ENCODE assay signal across 8 cellular contexts in the genomic region with DNA sequence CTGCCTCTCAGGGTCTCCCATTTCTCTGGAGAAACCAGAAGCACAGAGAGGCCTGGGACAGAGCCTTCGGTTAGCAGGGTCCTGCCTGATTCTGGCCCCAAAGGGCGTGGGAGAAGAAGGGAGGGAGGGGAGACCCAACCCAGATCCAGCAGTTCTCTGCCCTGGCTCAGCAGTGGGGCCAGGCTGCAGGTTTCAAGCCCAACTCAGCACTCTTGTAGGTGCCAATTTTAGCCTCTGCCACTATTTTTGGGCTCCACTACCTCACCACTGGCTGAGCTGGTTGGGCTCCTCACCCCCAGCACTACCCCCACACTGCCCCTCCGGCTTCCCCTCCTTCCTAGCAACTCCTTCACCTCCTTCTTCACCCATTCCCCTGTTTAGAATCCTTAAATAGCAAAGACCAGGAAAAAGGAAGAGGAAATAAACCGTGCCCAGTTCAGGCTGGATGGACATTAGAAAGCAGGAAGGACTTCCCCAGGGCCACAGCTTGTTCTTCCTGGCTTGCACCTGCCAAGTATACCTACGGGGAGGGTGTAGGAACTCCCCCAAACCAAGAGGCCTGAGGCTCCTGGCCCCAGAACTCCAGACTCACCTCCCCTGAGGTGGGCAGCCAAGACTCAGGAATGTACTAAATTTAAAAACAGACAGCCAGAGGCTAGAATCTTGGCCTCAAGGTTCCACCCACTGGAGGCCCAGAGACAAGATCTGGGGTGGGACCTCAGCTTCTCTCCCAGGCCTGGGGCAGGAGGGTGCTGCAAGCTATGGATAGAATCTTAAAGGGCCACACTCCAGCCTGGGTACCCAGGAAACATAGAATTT. TPM values are rescaled to one million over a fixed set of nuclear protein-coding genes. Genes with fewer than 3 reads are reported as not detected.
DNase-seq lines count a peak whose midpoint lies in the region; ATAC-seq and TF ChIP-seq lines count a peak whose summit lies in the region.

No MANE protein-coding gene starts in this region.

- TF ChIP-seq CTCF in AG04449 (IDR thresholded peaks at IDR 0.05; ENCODE audit: insufficient read depth, low read length, missing control alignments) (no peak), HL-60 (IDR thresholded peaks at IDR 0.05; ENCODE audit: insufficient read depth, low read length) (no peak), suprapubic skin (IDR thresholded peaks at IDR 0.05) (no peak)

- H3K27ac ChIP-seq in HL-60 (replicated peaks) (peak overlapping the region; percentile 100), iPS-20b (ENCODE audit: low read length) (no peak overlapping the region), suprapubic skin (peak overlapping the region; percentile 89)

- POLR2A ChIA-PET in AG04449 (lab: Yijun Ruan, JAX): interaction anchor here (0.9 to 1.9 kb wide), 3 partner anchors 9 to 41 kb away, joined by 3 to 6 read pairs (median 5); no protein-coding TSS in a partner anchor

- H3K9ac ChIP-seq in adipocyte (ENCODE audit: low read length) (peak overlapping the region; percentile 97), iPS-20b (ENCODE audit: low read depth, low read length) (peak overlapping the region; percentile 89)

- peaks cover 80% of the 10 kb centered on the region for H3K4me1 ChIP-seq in adipocyte (ENCODE audit: control insufficient read depth, insufficient read depth, low read length)
- peaks cover 39% of the 10 kb centered on the region for H3K4me1 ChIP-seq in iPS-20b (ENCODE audit: insufficient read depth, low read length)
- peaks cover 70% of the 10 kb centered on the region for H3K4me1 ChIP-seq in suprapubic skin

- no peaks in the 10 kb centered on the region for H3K36me3 ChIP-seq in adipocyte (ENCODE audit: control insufficient read depth, insufficient read depth, low read length, severe bottlenecking)
- no peaks in the 10 kb centered on the region for H3K36me3 ChIP-seq in iPS-20b (ENCODE audit: insufficient read depth, low read depth, low read length)
- H3K36me3 ChIP-seq in suprapubic skin: no peaks in the 10 kb centered on the region

- no peaks in the 10 kb centered on the region for H3K27me3 ChIP-seq in HL-60 (ENCODE audit: insufficient read depth, poor library complexity, severe bottlenecking)
- H3K27me3 ChIP-seq in adipocyte (replicated peaks; ENCODE audit: control insufficient read depth, insufficient read depth, low read length): no peaks in the 10 kb centered on the region
- H3K27me3 ChIP-seq in iPS-20b (ENCODE audit: insufficient read depth, low read length): no peaks in the 10 kb centered on the region
- H3K27me3 ChIP-seq in suprapubic skin: no peaks in the 10 kb centered on the region

- CTCF ChIA-PET in AG04449 (lab: Yijun Ruan, JAX): interaction anchor here (1.4 to 3.6 kb wide), 4 partner anchors 10 to 42 kb away, joined by 3 to 24 read pairs (median 8); no protein-coding TSS in a partner anchor

- no peaks in the 10 kb centered on the region for H3K9me3 ChIP-seq in adipocyte (ENCODE audit: control insufficient read depth, low read length)
- no peaks in the 10 kb centered on the region for H3K9me3 ChIP-seq in iPS-20b (ENCODE audit: insufficient read depth, low read depth, low read length)
- H3K9me3 ChIP-seq in suprapubic skin: no peaks in the 10 kb centered on the region

- H3K4me3 ChIP-seq in AG04449 (ENCODE audit: low read depth, low read length): peak overlapping the region; percentile 88
- peak overlapping the region; percentile 84 for H3K4me3 ChIP-seq in HL-60 (replicated peaks; ENCODE audit: insufficient read depth, low read length)
- peak overlapping the region; percentile 88 for H3K4me3 ChIP-seq in adipocyte (ENCODE audit: low read length)
- H3K4me3 ChIP-seq in iPS-20b (ENCODE audit: low read length): peak overlapping the region; percentile 95
- peak overlapping the region; percentile 90 for H3K4me3 ChIP-seq in suprapubic skin

- TF ChIP-seq POLR2A in suprapubic skin (IDR thresholded peaks at IDR 0.05): no peak

- no peak for ATAC-seq in GM21526 (IDR thresholded peaks at IDR 0.05; ENCODE audit: low FRiP score, unreplicated experiment)
- no peak for ATAC-seq in HG02588 (IDR thresholded peaks at IDR 0.05; ENCODE audit: unreplicated experiment)
- no peak for ATAC-seq in HG03571 (IDR thresholded peaks at IDR 0.05; ENCODE audit: unreplicated experiment)

- TF ChIP-seq EP300 in suprapubic skin (IDR thresholded peaks at IDR 0.05): no peak

- 11% methylated on average over 5 of the region's 5 CpGs for WGBS in suprapubic skin

- no peak for DNase-seq in AG04449 (ENCODE audit: low read depth, low spot score)
- DNase-seq in HL-60 (ENCODE audit: low read depth in 1 of 2, low spot score in 1 of 2): peak; percentile 29 to 37
- DNase-seq in adipocyte (ENCODE audit: low read depth): peak; percentile 64
- no peak for DNase-seq in suprapubic skin (ENCODE audit: low spot score in 2 of 2)

RNA-seq across cellular contexts. Expression of gene ARHGEF2, which starts 1.4 kb away (rescaled TPM):
- total RNA-seq in suprapubic skin: 10 to 100 TPM; 13.7 to 42.1 (median 20.6) TPM

RNA-seq across cellular contexts. Expression of gene RXFP4, which starts 38.3 kb away (rescaled TPM):
- not detected for total RNA-seq in suprapubic skin

RNA-seq across cellular contexts. Expression of gene SSR2, which starts 41.0 kb away (rescaled TPM):
- total RNA-seq in suprapubic skin: 100 to 1,000 TPM; 160 to 278 (median 240) TPM

RNA-seq across cellular contexts. Expression of gene KHDC4, which starts 45.5 kb away (rescaled TPM):
- total RNA-seq in suprapubic skin: 100 to 1,000 TPM in 1 of 4 donors, 10 to 100 TPM in 3; 33.6 to 116 (median 50.3) TPM

Comparison
In these comparisons a context has a peak if more than half of its experiments do, and no peak if none do; other contexts are left out.
1. DNase-seq: peak in HL-60 (2 of 2) and adipocyte (single experiment); none in AG04449 (single experiment) and suprapubic skin (0 of 2).
2. Peak in every context shown above with its lines, with median percentiles within 50 percentile points of each other: H3K4me3 ChIP-seq.